ENCODE assay signal across 2 cellular contexts in genomic region chr20:64037199-64037497, GRCh38.
TF ChIP-seq lines count a peak whose summit lies in the region.

No MANE protein-coding gene starts in this region.

TF ChIP-seq in GM12891, 5 proteins besides CTCF, POLR2A, EP300 and RAD21:
- no peak for TF ChIP-seq PAX5 (IDR thresholded peaks at IDR 0.05; ENCODE audit: insufficient read depth, low read length, severe bottlenecking)
- TF ChIP-seq TAF1 (IDR thresholded peaks at IDR 0.05; ENCODE audit: low read depth, low read length), result no peak
- no peak for TF ChIP-seq POU2F2 (IDR thresholded peaks at IDR 0.05; ENCODE audit: low read depth, low read length)
- TF ChIP-seq POLR2AphosphoS5 (IDR thresholded peaks at IDR 0.05; ENCODE audit: low read depth, low read length), result 0 out of 2 replicates have a peak, but pooled peaks have one; percentile 18

TF ChIP-seq in GM12878, 131 proteins besides CTCF, POLR2A, EP300 and RAD21:
- no peak for TF ChIP-seq USF2 (IDR thresholded peaks at IDR 0.05; ENCODE audit: borderline replicate concordance, low read depth, low read length)
- 0 out of 2 replicates have a peak, but pooled peaks have one; percentile 22 for TF ChIP-seq ZBED1 (IDR thresholded peaks at IDR 0.05; ENCODE audit: borderline replicate concordance)
- TF ChIP-seq SMAD1 (IDR thresholded peaks at IDR 0.05; ENCODE audit: low read depth, partially characterized antibody), result no peak
- TF ChIP-seq BACH1 (IDR thresholded peaks at IDR 0.05; ENCODE audit: borderline replicate concordance), result 0 out of 2 replicates have a peak, but pooled peaks have one; percentile 17
- 0 out of 2 replicates have a peak, but pooled peaks have one; percentile 0 for TF ChIP-seq POLR2AphosphoS5 (IDR thresholded peaks at IDR 0.05; ENCODE audit: low read length)
- peak; percentile 59 for TF ChIP-seq MLLT1 (IDR thresholded peaks at IDR 0.05)
- no peak for TF ChIP-seq LARP7 (IDR thresholded peaks at IDR 0.05)
